Comparison of ENCODE assay signal across 17 cellular contexts in the genomic region with DNA sequence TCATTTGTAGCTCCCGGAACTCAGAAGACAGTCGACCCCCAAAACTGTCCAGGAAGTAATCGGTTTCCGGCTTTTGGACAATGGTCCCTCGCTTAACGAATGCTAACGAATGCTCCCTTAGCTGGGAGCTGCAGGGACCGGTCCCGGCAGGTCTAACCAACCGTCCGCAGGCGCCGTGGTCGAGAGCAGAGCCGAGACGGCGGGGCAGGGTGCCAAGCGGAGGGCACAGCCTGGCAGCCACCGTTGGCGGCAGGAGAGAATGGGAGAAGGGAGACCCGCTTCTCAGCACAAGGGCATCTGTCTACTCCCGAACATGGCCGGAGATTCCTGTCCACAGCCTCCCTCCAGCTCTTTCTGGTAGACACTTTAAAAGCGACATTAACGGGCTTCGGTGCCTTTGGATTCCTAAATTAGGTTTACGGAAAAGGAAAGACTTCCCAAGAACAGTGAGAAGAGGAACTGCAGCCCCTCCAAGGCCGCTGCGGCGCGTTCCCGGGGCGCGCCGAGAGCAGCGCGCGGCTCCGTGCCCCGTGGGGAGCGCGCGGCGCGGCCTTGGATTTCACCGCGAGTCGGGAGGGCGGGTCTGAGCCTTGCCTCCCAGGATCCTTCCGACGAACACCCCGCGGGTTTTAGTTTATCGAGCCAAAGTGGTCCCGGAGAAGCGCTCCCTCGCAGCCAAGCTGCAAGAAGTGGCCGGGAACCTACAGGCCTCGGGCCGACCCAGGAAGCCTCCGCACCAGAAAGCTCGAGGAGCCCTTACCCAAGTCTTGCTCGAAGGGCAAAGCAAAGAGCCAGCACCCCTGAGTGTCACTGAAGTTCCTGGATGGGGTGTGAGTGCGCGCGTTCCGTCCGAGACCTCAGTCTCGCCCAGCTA. TPM values are rescaled to one million over a fixed set of nuclear protein-coding genes. Genes with fewer than 3 reads are reported as not detected.
DNase-seq lines count a peak whose midpoint lies in the region; ATAC-seq and TF ChIP-seq lines count a peak whose summit lies in the region.
"Had no signal": no experiment of that assay in that cellular context is flagged by ENCODE, and none has a peak within 500 bp of the region (broad histone marks: within the 10 kb centered on the region; RNA-seq: fewer than 3 reads in every experiment).

No MANE protein-coding gene starts in this region.

- ATAC-seq in left lobe of liver (no peak), HG03025 (IDR thresholded peaks at IDR 0.05; ENCODE audit: low FRiP score, unreplicated experiment) (no peak), HG03571 (IDR thresholded peaks at IDR 0.05; ENCODE audit: unreplicated experiment) (no peak)
- ATAC-seq: A549, sciatic nerve, T-cell, upper lobe of right lung had no signal

- peaks cover 4% of the 10 kb centered on the region for H3K4me1 Mint-ChIP-seq in progenitor cell of endocrine pancreas (ENCODE audit: low read depth)

- peak; percentile 17 for DNase-seq in NCI-H2171 treated with DMSO at 0.1 percent for 48 hours (lab: John Stamatoyannopoulos, UW)
- no peak for DNase-seq in NCI-H2171 (lab: John Stamatoyannopoulos, UW)
- DNase-seq in NT2/D1 (ENCODE audit: low read depth, low spot score): no peak
- no peak for DNase-seq in right atrium auricular region (ENCODE audit: low spot score)
- no peak for DNase-seq in progenitor cell of endocrine pancreas (ENCODE audit: low spot score, unreplicated experiment)
- no peak for DNase-seq in left lobe of liver (ENCODE audit: low spot score)
- DNase-seq: NCI-H2081, PC-9, T-cell, upper lobe of right lung had no signal

- H3K36me3 ChIP-seq in NT2/D1 (ENCODE audit: insufficient read depth, insufficient read length, low read length) (no peaks in the 10 kb centered on the region), right atrium auricular region (no peaks in the 10 kb centered on the region)
- H3K36me3 ChIP-seq: upper lobe of right lung had no signal

- H3K4me3 ChIP-seq in NT2/D1 (ENCODE audit: insufficient read length, low read depth) (peak overlapping the region; percentile 36), right atrium auricular region (peak overlapping the region; percentile 37 to 83)
- H3K4me3 ChIP-seq: A549, PC-9, upper lobe of right lung had no signal

- no peak overlapping the region for H3K27ac Mint-ChIP-seq in progenitor cell of endocrine pancreas

- H3K4me1 ChIP-seq in NT2/D1 (ENCODE audit: insufficient read depth, insufficient read length): peaks cover 8% of the 10 kb centered on the region
- peaks cover 0 to 30% of the 10 kb centered on the region in 2 donors for H3K4me1 ChIP-seq in right atrium auricular region

- peak overlapping the region; percentile 88 to 95 for H3K27ac ChIP-seq in right atrium auricular region
- H3K27ac ChIP-seq: A549, KMS-11, PC-9, upper lobe of right lung had no signal

- H3K27me3 ChIP-seq in NT2/D1 (ENCODE audit: insufficient read depth, insufficient read length) (peaks cover 99% of the 10 kb centered on the region), right atrium auricular region (no peaks in the 10 kb centered on the region)

- H3K4me3 Mint-ChIP-seq in progenitor cell of endocrine pancreas (ENCODE audit: low read depth): peak overlapping the region; percentile 50

- no peaks in the 10 kb centered on the region for H3K9me3 ChIP-seq in NT2/D1 (ENCODE audit: insufficient read depth, low read length)
- no peaks in the 10 kb centered on the region for H3K9me3 ChIP-seq in right atrium auricular region
- H3K9me3 ChIP-seq: upper lobe of right lung had no signal

- H3K9me3 Mint-ChIP-seq in progenitor cell of endocrine pancreas (ENCODE audit: low read depth): no peaks in the 10 kb centered on the region

- no peaks in the 10 kb centered on the region for H3K36me3 Mint-ChIP-seq in progenitor cell of endocrine pancreas (ENCODE audit: insufficient read depth)
- H3K36me3 Mint-ChIP-seq: T-cell had no signal

- TF ChIP-seq CTCF in right atrium auricular region (IDR thresholded peaks at IDR 0.05): no peak
- no peak for TF ChIP-seq CTCF in progenitor cell of endocrine pancreas (IDR thresholded peaks at IDR 0.05; ENCODE audit: unreplicated experiment)

- H3K27me3 Mint-ChIP-seq in progenitor cell of endocrine pancreas: peaks cover 95% of the 10 kb centered on the region

- H3K9ac ChIP-seq in NT2/D1 (ENCODE audit: insufficient read length, low read depth): peak overlapping the region; percentile 53
- H3K9ac ChIP-seq: KMS-11 had no signal

RNA-seq across cellular contexts. Expression of a gene that starts 3.6 kb away (rescaled TPM):
- 100 to 1,000 TPM; 132 to 140 TPM for total RNA-seq in right atrium auricular region
- not detected in 2 replicates for total RNA-seq in progenitor cell of endocrine pancreas
- total RNA-seq in left lobe of liver: 1.5 TPM
- total RNA-seq: activated CD8-positive, alpha-beta memory T cell treated with anti-CD3 and anti-CD28 coated beads for 36 hours; glomerular endothelial cell; sciatic nerve; upper lobe of right lung had no signal

Comparison
In these comparisons a context has a peak if more than half of its experiments do, and no peak if none do; other contexts are left out.
1. RNA of a gene that starts 3.6 kb away (total RNA-seq): 132 to 140 TPM in right atrium auricular region; 1.5 TPM in left lobe of liver (single experiment) and not detected in progenitor cell of endocrine pancreas; every median in the first group is over 10 times any median in the second.